ENCODE assay signal across 11 cellular contexts in genomic region chr12:71870409-71870808, GRCh38. TPM values are rescaled to one million over a fixed set of nuclear protein-coding genes. Genes with fewer than 3 reads are reported as not detected.
DNase-seq lines count a peak whose midpoint lies in the region; ATAC-seq and TF ChIP-seq lines count a peak whose summit lies in the region.
"Had no signal": no experiment of that assay in that cellular context is flagged by ENCODE, and none has a peak within 500 bp of the region (broad histone marks: within the 10 kb centered on the region; RNA-seq: fewer than 3 reads in every experiment).

No MANE protein-coding gene starts in this region.

- H3K36me3 Mint-ChIP-seq in activated CD4-positive, alpha-beta T cell treated with anti-CD3 and anti-CD28 coated beads, Interleukin-2, amount 10 ng/mL, durations not matched to agents 24 days and 14 days (ENCODE audit: low read depth) = peaks cover 19% of the 10 kb centered on the region
- peaks cover 13% of the 10 kb centered on the region for H3K36me3 Mint-ChIP-seq in neural progenitor cell

- no peak overlapping the region for H3K4me2 ChIP-seq in neural progenitor cell

- H3K27me3 Mint-ChIP-seq in activated CD4-positive, alpha-beta T cell treated with anti-CD3 and anti-CD28 coated beads, Interleukin-2, amount 10 ng/mL, durations not matched to agents 24 days and 14 days = no peaks in the 10 kb centered on the region
- H3K27me3 Mint-ChIP-seq in neural progenitor cell (ENCODE audit: insufficient read depth, low read depth) = no peaks in the 10 kb centered on the region

- peaks cover 61% of the 10 kb centered on the region for H3K79me2 ChIP-seq in neural progenitor cell (ENCODE audit: low read depth)

- no peak overlapping the region for H3K9ac ChIP-seq in neural progenitor cell

- no peak overlapping the region for H2AFZ ChIP-seq in neural progenitor cell (replicated peaks)

- no peak overlapping the region for H3K27ac Mint-ChIP-seq in activated CD4-positive, alpha-beta T cell treated with anti-CD3 and anti-CD28 coated beads, Interleukin-2, amount 10 ng/mL, durations not matched to agents 24 days and 14 days
- no peak overlapping the region for H3K27ac Mint-ChIP-seq in neural progenitor cell

- H3F3A ChIP-seq in neural progenitor cell (ENCODE audit: low read depth) = no peaks in the 10 kb centered on the region

- H3K27ac ChIP-seq in neural progenitor cell = no peak overlapping the region
- H3K27ac ChIP-seq: epithelial cell of prostate had no signal

- intact Hi-C loops in activated CD4-positive, alpha-beta T cell treated with anti-CD3 and anti-CD28 coated beads, Interleukin-2, amount 10 ng/mL, durations not matched to agents 24 days and 14 days (cut with micrococcal nuclease) = no loop called here

- no peaks in the 10 kb centered on the region for H3K9me3 Mint-ChIP-seq in activated CD4-positive, alpha-beta T cell treated with anti-CD3 and anti-CD28 coated beads, Interleukin-2, amount 10 ng/mL, durations not matched to agents 24 days and 14 days
- H3K9me3 Mint-ChIP-seq in neural progenitor cell = no peaks in the 10 kb centered on the region

- peak; percentile 13 for DNase-seq in fibroblast of mammary gland (ENCODE audit: low read depth)
- DNase-seq in activated CD4-positive, alpha-beta T cell treated with anti-CD3 and anti-CD28 coated beads, Interleukin-2, amount 10 ng/mL, durations not matched to agents 24 days and 14 days = no peak
- DNase-seq in NCI-H187 treated with DMSO at 0.1 percent for 48 hours (lab: John Stamatoyannopoulos, UW) = no peak
- no peak for DNase-seq in neural progenitor cell (ENCODE audit: low spot score)
- no peak for DNase-seq in retina
- DNase-seq: SHP77 treated with DMSO at 0.1 percent for 48 hours had no signal

- ATAC-seq in GM18519 (IDR thresholded peaks at IDR 0.05; ENCODE audit: low FRiP score, unreplicated experiment) (peak; percentile 52), GM21526 (IDR thresholded peaks at IDR 0.05; ENCODE audit: low FRiP score, unreplicated experiment) (peak; percentile 90), HG03196 (IDR thresholded peaks at IDR 0.05; ENCODE audit: unreplicated experiment) (peak; percentile 66)
- ATAC-seq: K562 had no signal

- H3K27me3 ChIP-seq in neural progenitor cell = no peaks in the 10 kb centered on the region

- no peaks in the 10 kb centered on the region for H3K4me1 ChIP-seq in neural progenitor cell

- H3K36me3 ChIP-seq in neural progenitor cell = peaks cover 6% of the 10 kb centered on the region

- peaks cover 22% of the 10 kb centered on the region for H3K4me1 Mint-ChIP-seq in activated CD4-positive, alpha-beta T cell treated with anti-CD3 and anti-CD28 coated beads, Interleukin-2, amount 10 ng/mL, durations not matched to agents 24 days and 14 days
- no peaks in the 10 kb centered on the region for H3K4me1 Mint-ChIP-seq in neural progenitor cell

- H3K4me3 ChIP-seq in fibroblast of mammary gland (ENCODE audit: control insufficient read depth, low read depth, low read length) = no peak overlapping the region
- no peak overlapping the region for H3K4me3 ChIP-seq in neural progenitor cell
- H3K4me3 ChIP-seq: K562 had no signal

- no peaks in the 10 kb centered on the region for H3K9me3 ChIP-seq in neural progenitor cell (ENCODE audit: low read depth)

- TF ChIP-seq CTCF in fibroblast of mammary gland (conservative IDR thresholded peaks at IDR 0.05; ENCODE audit: control insufficient read depth, insufficient read depth, low read depth, low read length) (no peak), neural progenitor cell (IDR thresholded peaks at IDR 0.05) (no peak)

- peaks cover 36% of the 10 kb centered on the region for H4K20me1 ChIP-seq in neural progenitor cell (ENCODE audit: low read depth)

- H3K4me3 Mint-ChIP-seq in activated CD4-positive, alpha-beta T cell treated with anti-CD3 and anti-CD28 coated beads, Interleukin-2, amount 10 ng/mL, durations not matched to agents 24 days and 14 days = no peak overlapping the region
- H3K4me3 Mint-ChIP-seq in neural progenitor cell = no peak overlapping the region

RNA-seq across cellular contexts. Expression of gene TBC1D15, which starts 30.9 kb away (rescaled TPM):
- 40.9 and 43.2 TPM in 2 replicates for total RNA-seq in activated CD4-positive, alpha-beta T cell treated with anti-CD3 and anti-CD28 coated beads, Interleukin-2, amount 10 ng/mL, durations not matched to agents 24 days and 14 days
- 27.8 and 39.4 TPM in 2 replicates for total RNA-seq in neural progenitor cell (ENCODE audit: low replicate concordance)
